ENCODE assay signal across 24 cellular contexts in genomic region chr9:129355641-129356040, GRCh38.
"Had no signal": no experiment of that assay in that cellular context is flagged by ENCODE, and none has a peak within 500 bp of the region (broad histone marks: within the 10 kb centered on the region; RNA-seq: fewer than 3 reads in every experiment).

No MANE protein-coding gene starts in this region.

- FAIRE-seq: colon had no signal

- DNase-seq: effector memory CD8-positive, alpha-beta T cell; left colon; left ventricle myocardium superior; mesendoderm; naive thymus-derived CD8-positive, alpha-beta T cell; occipital lobe; psoas muscle; retina; stimulated activated CD4-positive, alpha-beta T cell treated with anti-CD3 and anti-CD28 coated beads, Interleukin-4, amount 100 ng/mL, for 1 hour; stimulated activated CD8-positive, alpha-beta memory T cell treated with anti-CD3 and anti-CD28 coated beads, Interleukin-4, amount 100 ng/mL, for 48 hours; stimulated activated naive CD8-positive, alpha-beta T cell treated with anti-CD3 and anti-CD28 coated beads, Interleukin-15, Interleukin-2, amounts not matched to agents 100 U/mL and 50 U/mL, for 24 hours; thyroid gland; upper lobe of right lung had no signal

- H3K4me3 ChIP-seq: esophagus muscularis mucosa, gastroesophageal sphincter, lung, psoas muscle, right lobe of liver, suprapubic skin, thyroid gland, upper lobe of right lung, vagina had no signal

- H3K27me3 ChIP-seq: right lobe of liver, suprapubic skin, upper lobe of right lung, vagina had no signal

- H3K36me3 Mint-ChIP-seq: naive thymus-derived CD8-positive, alpha-beta T cell; stimulated activated effector memory CD8-positive, alpha-beta T cell treated with anti-CD3 and anti-CD28 coated beads, Interleukin-12 subunit alpha, Interleukin-12 subunit beta, amount 100 ng/mL, for 72 hours had no signal

- H3K4me3 Mint-ChIP-seq: dendritic cell treated with granulocyte-macrophage colony-stimulating factor and Interleukin-4, amounts not matched to agents 40 ng/mL and 50 ng/mL, for 4 days; effector memory CD8-positive, alpha-beta T cell; naive thymus-derived CD8-positive, alpha-beta T cell; neural crest cell; stimulated activated effector memory CD8-positive, alpha-beta T cell treated with anti-CD3 and anti-CD28 coated beads, Interleukin-12 subunit alpha, Interleukin-12 subunit beta, amount 100 ng/mL, for 72 hours had no signal

- H3K27me3 Mint-ChIP-seq: naive thymus-derived CD8-positive, alpha-beta T cell had no signal

- H3K36me3 ChIP-seq: esophagus muscularis mucosa, gastroesophageal sphincter, right lobe of liver, suprapubic skin, thyroid gland, upper lobe of right lung, vagina had no signal

- H3K9me3 Mint-ChIP-seq: effector memory CD8-positive, alpha-beta T cell had no signal

- ATAC-seq: effector memory CD8-positive, alpha-beta T cell; gastroesophageal sphincter; left colon; left ventricle myocardium superior; naive thymus-derived CD8-positive, alpha-beta T cell; psoas muscle; right lobe of liver; stimulated activated effector memory CD8-positive, alpha-beta T cell treated with anti-CD3 and anti-CD28 coated beads, Interleukin-12 subunit alpha, Interleukin-12 subunit beta, amount 100 ng/mL, for 72 hours; stimulated activated naive CD8-positive, alpha-beta T cell treated with anti-CD3 and anti-CD28 coated beads, Interleukin-15, Interleukin-2, amounts not matched to agents 100 U/mL and 50 U/mL, for 24 hours; upper lobe of right lung had no signal

- H3K27ac Mint-ChIP-seq: dendritic cell treated with granulocyte-macrophage colony-stimulating factor and Interleukin-4, amounts not matched to agents 40 ng/mL and 50 ng/mL, for 4 days; effector memory CD8-positive, alpha-beta T cell; stimulated activated effector memory CD8-positive, alpha-beta T cell treated with anti-CD3 and anti-CD28 coated beads, Interleukin-12 subunit alpha, Interleukin-12 subunit beta, amount 100 ng/mL, for 72 hours had no signal

- H3K27ac ChIP-seq: epithelial cell of prostate, esophagus muscularis mucosa, gastroesophageal sphincter, psoas muscle, right lobe of liver, suprapubic skin, thyroid gland, upper lobe of right lung, vagina had no signal

- H3K9me3 ChIP-seq: psoas muscle, suprapubic skin, thyroid gland, vagina had no signal
